Comparison of ENCODE assay signal across 10 cellular contexts in the genomic region with DNA sequence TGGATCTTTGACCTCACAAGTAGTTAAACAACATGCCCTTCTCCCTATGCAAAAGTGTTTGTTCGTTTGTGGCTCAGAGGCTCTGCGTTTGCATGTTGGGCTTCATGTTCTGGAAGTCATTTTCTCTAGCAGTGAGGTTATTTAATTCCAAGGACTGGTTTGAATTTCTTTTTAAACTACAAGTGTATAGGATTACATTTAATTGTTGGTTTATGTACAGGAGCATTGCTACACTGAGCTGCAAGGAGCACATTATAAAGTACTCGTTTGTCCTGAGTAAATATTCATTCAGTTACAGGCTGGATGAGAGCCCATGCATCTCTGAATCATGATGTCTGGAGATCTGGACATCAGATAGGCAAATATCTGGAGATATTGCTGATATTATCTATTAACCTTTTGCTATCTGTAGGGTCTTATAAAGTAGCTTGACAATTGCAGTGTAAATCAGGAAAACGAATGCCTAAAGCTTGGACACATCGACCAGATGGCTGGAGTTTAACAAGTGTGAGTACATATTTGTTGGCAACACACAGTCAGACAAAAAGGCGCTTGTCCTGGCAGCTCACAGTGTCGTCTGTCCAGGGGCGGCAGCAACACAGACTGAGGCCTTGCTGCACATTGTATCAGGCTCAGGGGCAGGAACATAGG.
DNase-seq lines count a peak whose midpoint lies in the region; ATAC-seq and TF ChIP-seq lines count a peak whose summit lies in the region.
"Had no signal": no experiment of that assay in that cellular context is flagged by ENCODE, and none has a peak within 500 bp of the region (broad histone marks: within the 10 kb centered on the region; RNA-seq: fewer than 3 reads in every experiment).

No MANE protein-coding gene starts in this region.

- H3K4me3 ChIP-seq in vagina = no peak overlapping the region
- H3K4me3 ChIP-seq: BLaER1 had no signal

- H3K4me1 ChIP-seq in vagina = peaks cover 21% of the 10 kb centered on the region
- H3K4me1 ChIP-seq: BLaER1 had no signal

- TF ChIP-seq CTCF in VCaP (conservative IDR thresholded peaks at IDR 0.05) (0 out of 2 replicates have a peak, but pooled peaks have one; percentile 8), vagina (IDR thresholded peaks at IDR 0.05) (no peak)

- no peak for ATAC-seq in GM18517 (IDR thresholded peaks at IDR 0.05; ENCODE audit: unreplicated experiment)

- DNase-seq in NCI-H510A treated with DMSO at 0.1 percent for 48 hours (lab: John Stamatoyannopoulos, UW) = peak; percentile 65
- no peak for DNase-seq in NCI-H510A (lab: John Stamatoyannopoulos, UW)
- DNase-seq in iris pigment epithelial cell (ENCODE audit: low read depth) = peak; percentile 84
- DNase-seq in vagina (ENCODE audit: extremely low spot score in 2 of 2) = no peak
- DNase-seq in NCI-H82 (lab: John Stamatoyannopoulos, UW) = no peak
- DNase-seq in NCI-H226 = no peak
- DNase-seq: activated CD4-positive, alpha-beta T cell treated with anti-CD3 and anti-CD28 coated beads, Interleukin-2, amount 10 ng/mL, durations not matched to agents 7 days and 5 days had no signal

- no peaks in the 10 kb centered on the region for H3K27me3 ChIP-seq in vagina
- H3K27me3 ChIP-seq: BLaER1 had no signal

- no peaks in the 10 kb centered on the region for H3K9me3 ChIP-seq in vagina
- H3K9me3 ChIP-seq: BLaER1 had no signal

- no peaks in the 10 kb centered on the region for H3K36me3 ChIP-seq in vagina
- H3K36me3 ChIP-seq: BLaER1 had no signal

- H3K27ac ChIP-seq in VCaP (peak overlapping the region; percentile 80), vagina (peak overlapping the region; percentile 52)
- H3K27ac ChIP-seq: BLaER1 had no signal

- intact Hi-C loops in vagina (cut with DNase I) = no loop called here

- no peak for TF ChIP-seq POLR2A in vagina (IDR thresholded peaks at IDR 0.05)

Comparison
In these comparisons a context has a peak if more than half of its experiments do, and no peak if none do; other contexts are left out.
1. DNase-seq: peak in NCI-H510A treated with DMSO at 0.1 percent for 48 hours (single experiment) and iris pigment epithelial cell (single experiment); none in NCI-H510A (single experiment), vagina (0 of 2), NCI-H82 (single experiment) and NCI-H226 (single experiment).